Comparison of ENCODE assay signal across 29 cellular contexts in genomic region chr4:98908703-98909262, GRCh38. TPM values are rescaled to one million over a fixed set of nuclear protein-coding genes. Genes with fewer than 3 reads are reported as not detected.
DNase-seq lines count a peak whose midpoint lies in the region; ATAC-seq and TF ChIP-seq lines count a peak whose summit lies in the region.
"Had no signal": no experiment of that assay in that cellular context is flagged by ENCODE, and none has a peak within 500 bp of the region (broad histone marks: within the 10 kb centered on the region; RNA-seq: fewer than 3 reads in every experiment).

No MANE protein-coding gene starts in this region.

- intact Hi-C loops in MCF 10A (cut with micrococcal nuclease) (no loop called here), breast epithelium (cut with DNase I; ENCODE audit: low total_unique reads) (no loop called here), body of pancreas (cut with DNase I) (no loop called here), mucosa of descending colon (cut with DNase I, micrococcal nuclease) (no loop called here)

- no peaks in the 10 kb centered on the region for H3K27me3 Mint-ChIP-seq in MCF 10A (ENCODE audit: insufficient read depth, unreplicated experiment)
- H3K27me3 Mint-ChIP-seq: activated CD4-positive, alpha-beta T cell treated with anti-CD3 and anti-CD28 coated beads, Interleukin-2, amount 10 ng/mL, durations not matched to agents 24 days and 14 days; activated naive CD8-positive, alpha-beta T cell treated with anti-CD3 and anti-CD28 coated beads for 36 hours; activated T-cell treated with anti-CD3 and anti-CD28 coated beads, Interleukin-2, amount 50 U/mL, for 24 hours; naive thymus-derived CD8-positive, alpha-beta T cell had no signal

- H3K4me3 Mint-ChIP-seq in MCF 10A (ENCODE audit: unreplicated experiment): no peak overlapping the region
- H3K4me3 Mint-ChIP-seq: activated CD4-positive, alpha-beta T cell treated with anti-CD3 and anti-CD28 coated beads, Interleukin-2, amount 10 ng/mL, durations not matched to agents 24 days and 14 days; activated naive CD8-positive, alpha-beta T cell treated with anti-CD3 and anti-CD28 coated beads for 36 hours; activated T-cell treated with anti-CD3 and anti-CD28 coated beads, Interleukin-2, amount 50 U/mL, for 24 hours; HFFc6 had no signal

- no peaks in the 10 kb centered on the region for H3K27me3 ChIP-seq in breast epithelium
- H3K27me3 ChIP-seq in body of pancreas: no peaks in the 10 kb centered on the region
- no peaks in the 10 kb centered on the region for H3K27me3 ChIP-seq in MG63
- H3K27me3 ChIP-seq: SJSA1, tibial nerve had no signal

- no peak overlapping the region for H3K27ac ChIP-seq in breast epithelium
- H3K27ac ChIP-seq in body of pancreas: peak overlapping the region in 1 of 4 donors; percentile 4
- H3K27ac ChIP-seq: coronary artery, GM23248, SJSA1, tibial nerve had no signal

- H3K4me1 Mint-ChIP-seq in MCF 10A (ENCODE audit: insufficient read depth, unreplicated experiment): peaks cover 36% of the 10 kb centered on the region

- no TSS peak for BruUV-seq in MCF 10A (replicated peaks; lab: Mats Ljungman, UMichigan)

- H3K4me3 ChIP-seq in breast epithelium: no peak overlapping the region
- no peak overlapping the region for H3K4me3 ChIP-seq in body of pancreas
- no peak overlapping the region for H3K4me3 ChIP-seq in mucosa of descending colon
- H3K4me3 ChIP-seq in MG63: no peak overlapping the region
- H3K4me3 ChIP-seq: coronary artery, GM23248, SJSA1, tibial nerve had no signal

- 13 to 16% methylated on average over 2 of the region's 2 CpGs for WGBS in body of pancreas, 2 donors

- TF ChIP-seq POLR2A in breast epithelium (IDR thresholded peaks at IDR 0.05): no peak
- no peak for TF ChIP-seq POLR2A in body of pancreas (IDR thresholded peaks at IDR 0.05)

- H3K9me3 ChIP-seq in breast epithelium: no peaks in the 10 kb centered on the region
- H3K9me3 ChIP-seq in body of pancreas: no peaks in the 10 kb centered on the region
- no peaks in the 10 kb centered on the region for H3K9me3 ChIP-seq in mucosa of descending colon
- no peaks in the 10 kb centered on the region for H3K9me3 ChIP-seq in MG63
- H3K9me3 ChIP-seq: SJSA1, tibial nerve had no signal

- DNase-seq in MCF 10A (ENCODE audit: unreplicated experiment) (no peak), breast epithelium (ENCODE audit: low spot score in 2 of 2) (no peak), HEK293T (ENCODE audit: extremely low spot score) (no peak), body of pancreas (no peak), mucosa of descending colon (no peak), MG63 (no peak)
- no peak for DNase-seq in stimulated activated CD4-positive, alpha-beta T cell treated with anti-CD3 and anti-CD28 coated beads, Interleukin-4, amount 100 ng/mL, for 1 hour
- DNase-seq: activated CD4-positive, alpha-beta T cell treated with anti-CD3 and anti-CD28 coated beads, Interleukin-2, amount 10 ng/mL, durations not matched to agents 24 days and 14 days; activated gamma-delta T cell; activated naive CD8-positive, alpha-beta T cell treated with anti-CD3 and anti-CD28 coated beads for 36 hours; activated T-cell treated with anti-CD3 and anti-CD28 coated beads, Interleukin-2, amount 50 U/mL, for 24 hours; anterior cingulate cortex; DMS79; effector CD8-positive, alpha-beta T cell; erythroblast; GF-D8; GM23248; HFFc6; islet precursor cell; midbrain; naive thymus-derived CD8-positive, alpha-beta T cell; NCI-H1105; NCI-H2029 treated with DMSO at 0.1 percent for 48 hours; NCI-H526; stimulated activated CD4-positive, alpha-beta T cell treated with anti-CD3 and anti-CD28 coated beads, Interleukin-4, amount 100 ng/mL, for 4 hours had no signal

- peak overlapping the region; percentile 74 for H3K27ac Mint-ChIP-seq in MCF 10A (ENCODE audit: low read depth, unreplicated experiment)
- H3K27ac Mint-ChIP-seq: activated CD4-positive, alpha-beta T cell treated with anti-CD3 and anti-CD28 coated beads, Interleukin-2, amount 10 ng/mL, durations not matched to agents 24 days and 14 days; activated naive CD8-positive, alpha-beta T cell treated with anti-CD3 and anti-CD28 coated beads for 36 hours had no signal

- no peaks in the 10 kb centered on the region for H3K36me3 ChIP-seq in breast epithelium
- H3K36me3 ChIP-seq in body of pancreas (replicated peaks in 1 of 2; ENCODE audit: insufficient read depth in 1 of 2, low read depth in 2 of 2): no peaks in the 10 kb centered on the region
- no peaks in the 10 kb centered on the region for H3K36me3 ChIP-seq in mucosa of descending colon (ENCODE audit: low read depth)
- peaks cover 15% of the 10 kb centered on the region for H3K36me3 ChIP-seq in MG63
- H3K36me3 ChIP-seq: tibial nerve had no signal

- POLR2A ChIA-PET in MCF 10A (lab: Yijun Ruan, JAX) (interaction anchor here (6.5 kb wide), 1 partner anchor 20 kb away, joined by 29 read pairs; the partner anchor contains the start of gene EIF4E), HEK293T (lab: Yijun Ruan, JAX) (no interaction called here)

- CTCF ChIA-PET in MCF 10A (lab: Yijun Ruan, JAX) (interaction anchor here (0.9 kb wide), 1 partner anchor 25 kb away, joined by 4 read pairs; no protein-coding TSS in a partner anchor), HEK293T (lab: Yijun Ruan, JAX) (no interaction called here)

- TF ChIP-seq CTCF in MCF 10A (IDR thresholded peaks at IDR 0.05; ENCODE audit: unreplicated experiment) (no peak), breast epithelium (IDR thresholded peaks at IDR 0.05) (no peak), body of pancreas (IDR thresholded peaks at IDR 0.05) (no peak), mucosa of descending colon (IDR thresholded peaks at IDR 0.05) (no peak)

- ATAC-seq in body of pancreas (peak; percentile 18), mucosa of descending colon (peak; percentile 70), GM21717 (IDR thresholded peaks at IDR 0.05; ENCODE audit: unreplicated experiment) (no peak)
- ATAC-seq: naive thymus-derived CD8-positive, alpha-beta T cell had no signal

- H3K4me1 ChIP-seq in breast epithelium: no peaks in the 10 kb centered on the region
- H3K4me1 ChIP-seq in body of pancreas: peaks cover 38% of the 10 kb centered on the region
- peaks cover 7% of the 10 kb centered on the region for H3K4me1 ChIP-seq in mucosa of descending colon (ENCODE audit: low read depth)

- H3K36me3 Mint-ChIP-seq in MCF 10A (ENCODE audit: insufficient read depth, unreplicated experiment): peaks cover 7% of the 10 kb centered on the region

- H3K9me3 Mint-ChIP-seq in MCF 10A (ENCODE audit: unreplicated experiment): no peaks in the 10 kb centered on the region
- H3K9me3 Mint-ChIP-seq: activated CD4-positive, alpha-beta T cell treated with anti-CD3 and anti-CD28 coated beads, Interleukin-2, amount 10 ng/mL, durations not matched to agents 24 days and 14 days; activated naive CD8-positive, alpha-beta T cell treated with anti-CD3 and anti-CD28 coated beads for 36 hours; activated T-cell treated with anti-CD3 and anti-CD28 coated beads, Interleukin-2, amount 50 U/mL, for 24 hours; HFFc6; naive thymus-derived CD8-positive, alpha-beta T cell had no signal

TF ChIP-seq in HEK293T, 16 proteins besides CTCF, POLR2A, EP300 and RAD21:
- no peak for TF ChIP-seq ARNT (IDR thresholded peaks at IDR 0.05)
- no peak for TF ChIP-seq FOXA1 (IDR thresholded peaks at IDR 0.05)
- no peak for TF ChIP-seq FOXM1 (IDR thresholded peaks at IDR 0.05; ENCODE audit: borderline replicate concordance)
- TF ChIP-seq L3MBTL2 (conservative IDR thresholded peaks at IDR 0.05): no peak
- no peak for TF ChIP-seq FOXK2 (IDR thresholded peaks at IDR 0.05)
- TF ChIP-seq ZNF384 (IDR thresholded peaks at IDR 0.05): no peak
- TF ChIP-seq SUZ12 (IDR thresholded peaks at IDR 0.05): no peak
- TF ChIP-seq, protein P1, sequence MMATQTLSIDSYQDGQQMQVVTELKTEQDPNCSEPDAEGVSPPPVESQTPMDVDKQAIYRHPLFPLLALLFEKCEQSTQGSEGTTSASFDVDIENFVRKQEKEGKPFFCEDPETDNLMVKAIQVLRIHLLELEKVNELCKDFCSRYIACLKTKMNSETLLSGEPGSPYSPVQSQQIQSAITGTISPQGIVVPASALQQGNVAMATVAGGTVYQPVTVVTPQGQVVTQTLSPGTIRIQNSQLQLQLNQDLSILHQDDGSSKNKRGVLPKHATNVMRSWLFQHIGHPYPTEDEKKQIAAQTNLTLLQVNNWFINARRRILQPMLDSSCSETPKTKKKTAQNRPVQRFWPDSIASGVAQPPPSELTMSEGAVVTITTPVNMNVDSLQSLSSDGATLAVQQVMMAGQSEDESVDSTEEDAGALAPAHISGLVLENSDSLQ (IDR thresholded peaks at IDR 0.05): peak; percentile 13; the same call in 1 of the 2 replicates
TF ChIP-seq in HEK293T: peak in this region for 1.

RNA-seq across cellular contexts. Expression of gene EIF4E, which starts 20.1 kb away (rescaled TPM):
- total RNA-seq in MCF 10A (2022): 104 and 106 TPM in 2 replicates
- 10 to 100 TPM; 69.0 to 97.2 (median 93.7) TPM for total RNA-seq in breast epithelium
- total RNA-seq in body of pancreas: 10 to 100 TPM; 31.1 to 67.9 TPM
- 10 to 100 TPM; 66.7 to 87.6 (median 81.0) TPM for total RNA-seq in mucosa of descending colon
- 81.2 and 236 TPM in 2 replicates for total RNA-seq in MG63 (2014; rRNA removed; shearing (Covaris generic); ENCODE audit: low replicate concordance)
